In the genomic region with DNA sequence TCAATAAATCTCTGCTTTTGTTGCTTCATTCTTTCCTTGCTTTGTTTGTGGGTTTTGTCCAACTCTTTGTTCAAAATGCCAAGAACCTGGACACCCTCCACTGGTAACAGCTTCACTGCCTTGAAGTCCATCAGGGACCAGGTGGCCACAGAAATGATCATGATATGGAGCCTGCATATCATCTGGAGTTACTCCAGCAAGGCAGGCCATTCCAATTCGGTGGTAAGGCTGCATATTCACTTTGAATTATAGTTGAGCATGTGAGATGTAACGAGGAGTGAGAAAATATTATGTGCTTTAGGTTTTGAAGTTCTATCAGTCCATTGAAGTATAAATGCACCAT, we compare ENCODE assay signal across 24 cellular contexts. TPM values are rescaled to one million over a fixed set of nuclear protein-coding genes. Genes with fewer than 3 reads are reported as not detected.
A peak's percentile ranks its signal among the peaks of the same experiment; 100 is the strongest.
DNase-seq lines count a peak whose midpoint lies in the region; ATAC-seq and TF ChIP-seq lines count a peak whose summit lies in the region.
"Had no signal": no experiment of that assay in that cellular context is flagged by ENCODE, and none has a peak within 500 bp of the region (broad histone marks: within the 10 kb centered on the region; RNA-seq: fewer than 3 reads in every experiment).

No MANE protein-coding gene starts in this region.

- ATAC-seq in GM19455 (IDR thresholded peaks at IDR 0.05; ENCODE audit: unreplicated experiment) (peak; percentile 14), memory B cell (ENCODE audit: low read depth) (no peak), GM18505 (IDR thresholded peaks at IDR 0.05; ENCODE audit: unreplicated experiment) (no peak), GM18858 (IDR thresholded peaks at IDR 0.05; ENCODE audit: unreplicated experiment) (no peak)
- ATAC-seq: esophagus mucosa, left cardiac atrium had no signal

- H3K4me3 ChIP-seq in Peyer's patch: peak overlapping the region in 3 of 4 donors; percentile 26 to 39 (median 26)
- H3K4me3 ChIP-seq: ascending aorta, neural progenitor cell had no signal

- TF ChIP-seq CTCF in Peyer's patch (IDR thresholded peaks at IDR 0.05): no peak

- peak; percentile 28 for DNase-seq in activated CD8-positive, alpha-beta memory T cell treated with anti-CD3 and anti-CD28 coated beads for 24 hours
- DNase-seq in activated CD8-positive, alpha-beta memory T cell treated with anti-CD3 and anti-CD28 coated beads, Interleukin-2, amount 50 U/mL, for 4 hours: no peak
- DNase-seq in Peyer's patch (no peak), memory B cell (ENCODE audit: low spot score in 2 of 2) (no peak), NCI-H2029 treated with DMSO at 0.1 percent for 48 hours (lab: John Stamatoyannopoulos, UW) (no peak)
- DNase-seq: activated naive CD4-positive, alpha-beta T cell treated with anti-CD3 and anti-CD28 coated beads for 36 hours; DMS53; left cardiac atrium; NCI-H524; SHP77 treated with DMSO at 0.1 percent for 48 hours; stimulated activated CD4-positive, alpha-beta T cell treated with anti-CD3 and anti-CD28 coated beads, Interleukin-4, amount 100 ng/mL, for 4 hours; uterus had no signal

- no peaks in the 10 kb centered on the region for H3K4me1 ChIP-seq in Peyer's patch
- H3K4me1 ChIP-seq: ascending aorta, neural progenitor cell, uterus had no signal

- H3K9me3 Mint-ChIP-seq in memory B cell: no peaks in the 10 kb centered on the region
- H3K9me3 Mint-ChIP-seq: activated naive CD4-positive, alpha-beta T cell treated with anti-CD3 and anti-CD28 coated beads for 36 hours; CD14-positive monocyte; neural progenitor cell had no signal

- peak overlapping the region; percentile 84 for H3K4me3 Mint-ChIP-seq in memory B cell
- H3K4me3 Mint-ChIP-seq: activated naive CD4-positive, alpha-beta T cell treated with anti-CD3 and anti-CD28 coated beads for 36 hours; neural progenitor cell had no signal

- TF ChIP-seq POLR2A in Peyer's patch (IDR thresholded peaks at IDR 0.05) (no peak), GM18505 (IDR thresholded peaks at IDR 0.05; ENCODE audit: borderline replicate concordance, extremely low read depth, insufficient read depth, insufficient read length) (no peak)

- H3K27me3 ChIP-seq in Peyer's patch: no peaks in the 10 kb centered on the region
- H3K27me3 ChIP-seq: ascending aorta, neural progenitor cell, uterus had no signal

- peaks cover under 1% of the 10 kb centered on the region for H3K27me3 Mint-ChIP-seq in memory B cell

- H3K36me3 Mint-ChIP-seq in memory B cell: no peaks in the 10 kb centered on the region
- H3K36me3 Mint-ChIP-seq: CD14-positive monocyte, neural progenitor cell had no signal

- peaks cover 19% of the 10 kb centered on the region for H3K4me1 Mint-ChIP-seq in memory B cell
- H3K4me1 Mint-ChIP-seq: neural progenitor cell had no signal

- H3K27ac ChIP-seq in Peyer's patch: peak overlapping the region in 1 of 4 donors; percentile 51
- H3K27ac ChIP-seq: ascending aorta, neural progenitor cell, uterus had no signal

- H3K9me3 ChIP-seq in Peyer's patch: no peaks in the 10 kb centered on the region
- H3K9me3 ChIP-seq: ascending aorta, uterus had no signal

- no peaks in the 10 kb centered on the region for H3K36me3 ChIP-seq in Peyer's patch
- H3K36me3 ChIP-seq: ascending aorta, neural progenitor cell, uterus had no signal

- peak overlapping the region; percentile 83 for H3K27ac Mint-ChIP-seq in memory B cell
- H3K27ac Mint-ChIP-seq: activated naive CD4-positive, alpha-beta T cell treated with anti-CD3 and anti-CD28 coated beads for 36 hours; neural progenitor cell had no signal

RNA-seq across cellular contexts. Expression of a gene that starts 26.3 kb away (rescaled TPM):
- total RNA-seq in Peyer's patch: not detected
- total RNA-seq: A673; activated naive CD4-positive, alpha-beta T cell treated with anti-CD3 and anti-CD28 coated beads for 36 hours; ascending aorta; esophagus mucosa; HT-29; left cardiac atrium; mesenteric fat pad; pulmonary artery endothelial cell; T-helper 2 cell treated with Interferon-gamma antibody and Interleukin-4, amounts not matched to agents 100 ng/mL and 5 ng/mL, for 36 hours; uterus had no signal

RNA-seq across cellular contexts. Expression of a gene that starts 44.6 kb away (rescaled TPM):
- total RNA-seq in Peyer's patch: 1 to 10 TPM; 1.0 to 4.7 (median 3.2) TPM
- total RNA-seq: ascending aorta, HT-29, pulmonary artery endothelial cell, uterus had no signal
